26 cellular contexts compared by ENCODE assay signal in the genomic region with DNA sequence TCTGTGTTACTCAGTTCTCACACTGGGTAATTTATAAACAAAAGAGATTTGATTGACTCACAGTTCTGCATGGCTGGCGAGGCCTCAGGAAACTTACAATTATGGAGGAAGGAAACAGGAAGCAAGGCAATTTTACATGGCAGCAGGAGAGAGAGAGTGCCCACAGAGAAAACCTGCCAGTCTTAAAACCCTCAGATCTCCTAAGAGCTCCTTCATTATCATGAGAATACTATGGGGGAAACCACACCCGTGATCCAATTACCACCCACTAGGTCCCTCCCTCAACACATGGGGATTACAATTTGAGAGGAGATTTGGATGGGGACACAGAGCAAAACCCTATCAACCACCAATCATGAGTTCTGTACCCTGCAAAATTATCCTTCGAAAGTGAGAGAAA.
"Had no signal": no experiment of that assay in that cellular context is flagged by ENCODE, and none has a peak within 500 bp of the region (broad histone marks: within the 10 kb centered on the region; RNA-seq: fewer than 3 reads in every experiment).

No MANE protein-coding gene starts in this region.

- ATAC-seq: activated CD8-positive, alpha-beta T cell treated with anti-CD3 and anti-CD28 coated beads for 36 hours; activated T-cell treated with anti-CD3 and anti-CD28 coated beads, Interleukin-2, amount 50 U/mL, for 4 hours; activated T-helper 17 cell treated with anti-CD3 and anti-CD28 coated beads, Interleukin-2, amount 50 U/mL, for 72 hours; effector memory CD8-positive, alpha-beta T cell; foreskin keratinocyte; gastrocnemius medialis; heart left ventricle had no signal

- H3K36me3 Mint-ChIP-seq: activated naive CD8-positive, alpha-beta T cell had no signal

- DNase-seq: activated CD4-positive, alpha-beta T cell treated with anti-CD3 and anti-CD28 coated beads for 1 hour; activated CD4-positive, alpha-beta T cell treated with anti-CD3 and anti-CD28 coated beads for 4 hours; activated CD4-positive, alpha-beta T cell treated with anti-CD3 and anti-CD28 coated beads, Interleukin-2, amount 50 U/mL, for 1 hour; activated CD4-positive, alpha-beta T cell treated with anti-CD3 and anti-CD28 coated beads, Interleukin-2, amount 50 U/mL, for 48 hours; activated CD8-positive, alpha-beta memory T cell treated with anti-CD3 and anti-CD28 coated beads for 24 hours; activated CD8-positive, alpha-beta T cell treated with anti-CD3 and anti-CD28 coated beads for 36 hours; activated effector memory CD4-positive, alpha-beta T cell treated with Interleukin-2 at 50 U/mL for 16 hours; activated gamma-delta T cell treated with Interleukin-2 at 50 U/mL for 16 hours; activated naive CD4-positive, alpha-beta T cell treated with anti-CD3 and anti-CD28 coated beads, Interleukin-2, amount 50 U/mL, for 16 hours; activated naive CD4-positive, alpha-beta T cell treated with Interleukin-2 at 50 U/mL for 16 hours; activated T-cell treated with anti-CD3 and anti-CD28 coated beads, Interleukin-2, amount 50 U/mL, for 4 hours; amniotic stem cell; anterior cingulate cortex; brain microvascular endothelial cell; effector CD4-positive, alpha-beta T cell; effector memory CD8-positive, alpha-beta T cell; erythroblast; foreskin keratinocyte; gastrocnemius medialis; glutamatergic neuron; heart left ventricle; T-helper 2 cell had no signal

- H3K4me3 Mint-ChIP-seq: activated CD8-positive, alpha-beta T cell treated with anti-CD3 and anti-CD28 coated beads for 36 hours; activated naive CD8-positive, alpha-beta T cell; activated T-cell treated with anti-CD3 and anti-CD28 coated beads, Interleukin-2, amount 50 U/mL, for 4 hours; activated T-helper 17 cell treated with anti-CD3 and anti-CD28 coated beads, Interleukin-2, amount 50 U/mL, for 72 hours; central memory CD8-positive, alpha-beta T cell; dendritic cell treated with granulocyte-macrophage colony-stimulating factor and Interleukin-4, amounts not matched to agents 40 ng/mL and 50 ng/mL, for 4 days; effector memory CD8-positive, alpha-beta T cell had no signal

- H3K27ac Mint-ChIP-seq: activated CD8-positive, alpha-beta T cell treated with anti-CD3 and anti-CD28 coated beads for 36 hours; activated naive CD8-positive, alpha-beta T cell; activated T-helper 17 cell treated with anti-CD3 and anti-CD28 coated beads, Interleukin-2, amount 50 U/mL, for 72 hours; dendritic cell treated with granulocyte-macrophage colony-stimulating factor and Interleukin-4, amounts not matched to agents 40 ng/mL and 50 ng/mL, for 4 days; effector memory CD8-positive, alpha-beta T cell had no signal

- H3K4me1 Mint-ChIP-seq: activated T-helper 17 cell treated with anti-CD3 and anti-CD28 coated beads, Interleukin-2, amount 50 U/mL, for 72 hours; central memory CD8-positive, alpha-beta T cell had no signal

- H3K27me3 Mint-ChIP-seq: activated CD8-positive, alpha-beta T cell treated with anti-CD3 and anti-CD28 coated beads for 36 hours; activated naive CD8-positive, alpha-beta T cell; activated T-helper 17 cell treated with anti-CD3 and anti-CD28 coated beads, Interleukin-2, amount 50 U/mL, for 72 hours; central memory CD8-positive, alpha-beta T cell; dendritic cell treated with granulocyte-macrophage colony-stimulating factor and Interleukin-4, amounts not matched to agents 40 ng/mL and 50 ng/mL, for 4 days; effector memory CD8-positive, alpha-beta T cell had no signal
